Comparison of ENCODE assay signal across 29 cellular contexts in the genomic region with DNA sequence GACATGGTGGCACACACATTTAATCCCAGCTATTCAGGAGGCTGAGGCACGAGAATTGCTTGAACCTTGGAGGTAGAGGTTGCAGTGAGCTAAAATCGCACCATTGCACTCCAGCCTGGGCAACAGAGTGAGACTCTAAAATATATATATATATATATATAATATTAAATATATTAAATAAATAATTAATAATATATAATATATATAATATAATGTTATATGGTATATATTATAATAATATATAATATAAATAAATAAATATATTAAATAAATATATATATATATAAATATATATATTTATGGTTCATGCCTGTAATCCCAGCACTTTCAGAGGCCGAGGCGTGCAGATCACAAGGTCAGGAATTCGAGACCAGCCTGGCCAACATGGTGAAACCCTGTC.
"Had no signal": no experiment of that assay in that cellular context is flagged by ENCODE, and none has a peak within 500 bp of the region (broad histone marks: within the 10 kb centered on the region; RNA-seq: fewer than 3 reads in every experiment).

No MANE protein-coding gene starts in this region.

- H3K9me3 ChIP-seq: neutrophil, psoas muscle, right lobe of liver, thoracic aorta, thyroid gland, vagina had no signal

- H3K4me1 Mint-ChIP-seq: naive thymus-derived CD8-positive, alpha-beta T cell; nephron progenitor cell; neural crest cell had no signal

- FAIRE-seq: urothelium cell line had no signal

- H3K27ac ChIP-seq: neutrophil, psoas muscle, right lobe of liver, sigmoid colon, spleen, stomach, thoracic aorta, thyroid gland, tibial nerve, upper lobe of left lung, vagina had no signal

- H3K4me3 Mint-ChIP-seq: naive B cell; naive thymus-derived CD8-positive, alpha-beta T cell; natural killer cell treated with Interleukin-12 subunit alpha and Interleukin-12 subunit beta and Interleukin-15 and Interleukin-18, amount 100 ng/mL, for 72 hours; nephron progenitor cell; neural crest cell; stimulated activated memory B cell treated with anti-CD40 and anti-IgM and Interleukin-4, amounts not matched to agents 10 μg/mL and 1 μg/mL and 100 μg/mL, for 72 hours; stimulated activated naive CD8-positive, alpha-beta T cell treated with anti-CD3 and anti-CD28 coated beads, Interleukin-15, Interleukin-2, amounts not matched to agents 100 ng/mL and 50 ng/mL, for 24 hours had no signal

- H3K4me3 ChIP-seq: psoas muscle, right lobe of liver, sigmoid colon, smooth muscle cell, spleen, stomach, thoracic aorta, thyroid gland, tibial nerve, upper lobe of left lung, vagina had no signal

- DNase-seq: naive B cell; naive thymus-derived CD8-positive, alpha-beta T cell; nephron progenitor cell; nucleus accumbens; psoas muscle; right cardiac atrium; right lobe of liver; sigmoid colon; spleen; stimulated activated CD4-positive, alpha-beta T cell treated with anti-CD3 and anti-CD28 coated beads, Interleukin-12 subunit alpha, Interleukin-12 subunit beta, amount 100 ng/mL, for 4 hours; stimulated activated CD4-positive, alpha-beta T cell treated with anti-CD3 and anti-CD28 coated beads, Interleukin-1b, Interleukin-23, amount 100 ng/mL, for 48 hours; stimulated activated CD4-positive, alpha-beta T cell treated with anti-CD3 and anti-CD28 coated beads, Interleukin-4, amount 100 ng/mL, for 1 hour; stimulated activated CD4-positive, alpha-beta T cell treated with anti-CD3 and anti-CD28 coated beads, Interleukin-4, amount 100 ng/mL, for 4 hours; stimulated activated CD8-positive, alpha-beta memory T cell treated with anti-CD3 and anti-CD28 coated beads, Interleukin-4, amount 100 ng/mL, for 48 hours; stimulated activated naive CD4-positive, alpha-beta T cell treated with Interleukin-2 at 50 U/mL for 16 hours; stomach; thyroid gland; upper lobe of left lung had no signal

- H3K4me1 ChIP-seq: psoas muscle, sigmoid colon, stomach, thyroid gland, tibial nerve, upper lobe of left lung, vagina had no signal

- H3K27ac Mint-ChIP-seq: naive B cell; natural killer cell treated with Interleukin-12 subunit alpha and Interleukin-12 subunit beta and Interleukin-15 and Interleukin-18, amount 100 ng/mL, for 72 hours; nephron progenitor cell; stimulated activated memory B cell treated with anti-CD40 and anti-IgM and Interleukin-4, amounts not matched to agents 10 μg/mL and 1 μg/mL and 100 μg/mL, for 72 hours; stimulated activated naive CD8-positive, alpha-beta T cell treated with anti-CD3 and anti-CD28 coated beads, Interleukin-15, Interleukin-2, amounts not matched to agents 100 ng/mL and 50 ng/mL, for 24 hours had no signal

- H3K9me3 Mint-ChIP-seq: natural killer cell treated with Interleukin-12 subunit alpha and Interleukin-12 subunit beta and Interleukin-15 and Interleukin-18, amount 100 ng/mL, for 72 hours; neural crest cell had no signal

- H3K27me3 ChIP-seq: neutrophil, right lobe of liver, sigmoid colon, spleen, stomach, thyroid gland, tibial nerve, upper lobe of left lung, vagina had no signal

- H3K27me3 Mint-ChIP-seq: naive B cell; naive thymus-derived CD8-positive, alpha-beta T cell; natural killer cell treated with Interleukin-12 subunit alpha and Interleukin-12 subunit beta and Interleukin-15 and Interleukin-18, amount 100 ng/mL, for 72 hours; progenitor cell of endocrine pancreas; stimulated activated memory B cell treated with anti-CD40 and anti-IgM and Interleukin-4, amounts not matched to agents 10 μg/mL and 1 μg/mL and 100 μg/mL, for 72 hours; stimulated activated naive CD8-positive, alpha-beta T cell treated with anti-CD3 and anti-CD28 coated beads, Interleukin-15, Interleukin-2, amounts not matched to agents 100 ng/mL and 50 ng/mL, for 24 hours had no signal

- ATAC-seq: naive thymus-derived CD8-positive, alpha-beta T cell; natural killer cell treated with Interleukin-12 subunit alpha and Interleukin-12 subunit beta and Interleukin-15 and Interleukin-18, amount 100 ng/mL, for 72 hours; psoas muscle; right cardiac atrium; stimulated activated memory B cell treated with anti-CD40 and anti-IgM and Interleukin-4, amounts not matched to agents 10 μg/mL and 1 μg/mL and 100 μg/mL, for 72 hours had no signal
